10 cellular contexts compared by ENCODE assay signal in the genomic region with DNA sequence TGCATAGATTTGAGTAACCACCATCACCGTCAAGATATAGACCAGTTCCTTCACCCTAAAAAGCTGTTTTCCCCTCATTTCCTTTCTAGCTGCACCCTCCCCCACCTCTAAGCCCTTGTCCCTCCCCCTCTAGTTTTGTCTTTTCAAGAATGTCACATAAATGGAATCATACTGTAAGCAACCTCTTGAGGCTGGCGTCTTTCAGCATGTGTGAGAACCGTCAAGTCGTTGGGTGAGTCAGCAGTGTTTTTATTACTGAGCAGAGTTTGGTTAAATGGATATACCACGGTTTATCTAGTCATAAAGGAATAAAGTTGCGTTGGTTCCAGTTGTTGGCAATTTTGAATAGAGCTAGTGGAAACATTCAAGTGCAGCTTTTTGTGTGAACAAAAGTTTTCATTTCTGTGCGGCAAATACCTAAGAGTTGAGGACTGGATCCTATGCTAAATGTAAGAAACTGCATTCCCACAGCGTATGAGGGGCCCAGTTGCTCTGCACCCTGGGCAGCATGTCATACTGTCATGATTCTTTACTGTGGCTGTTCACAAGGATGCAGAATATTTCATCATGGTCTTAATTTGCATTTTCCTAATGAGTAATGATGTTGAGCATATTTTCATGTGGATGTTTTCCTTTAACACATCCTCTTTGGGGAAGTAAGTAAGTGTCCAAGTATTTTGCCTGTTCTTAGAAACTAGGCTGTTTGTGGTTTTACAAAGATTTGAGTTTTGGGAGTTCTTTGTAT.
DNase-seq lines count a peak whose midpoint lies in the region; ATAC-seq and TF ChIP-seq lines count a peak whose summit lies in the region.
"Had no signal": no experiment of that assay in that cellular context is flagged by ENCODE, and none has a peak within 500 bp of the region (broad histone marks: within the 10 kb centered on the region; RNA-seq: fewer than 3 reads in every experiment).

No MANE protein-coding gene starts in this region.

- intact Hi-C loops in left cardiac atrium (cut with DNase I), result no loop called here
- intact Hi-C loops in ascending aorta (cut with DNase I), result no loop called here

- no peaks in the 10 kb centered on the region for H3K9me3 ChIP-seq in ascending aorta

- CTCF ChIA-PET in activated CD4-positive, alpha-beta memory T cell treated with anti-CD3 and anti-CD28 coated beads, Interleukin-2, amount 10 ng/mL, durations not matched to agents 7 days and 5 days (lab: Charles Lee), result interaction anchor here (1.7 kb wide), 1 partner anchor 279 kb away, joined by 3 read pairs; no protein-coding TSS in a partner anchor

- peaks cover 94% of the 10 kb centered on the region for H3K4me1 Mint-ChIP-seq in activated CD4-positive, alpha-beta memory T cell treated with anti-CD3 and anti-CD28 coated beads, Interleukin-2, amount 10 ng/mL, durations not matched to agents 7 days and 5 days

- no peak overlapping the region for H3K27ac ChIP-seq in ascending aorta
- H3K27ac ChIP-seq: KMS-11 had no signal

- no peak for TF ChIP-seq CTCF in ascending aorta (IDR thresholded peaks at IDR 0.05)

- peaks cover 29% of the 10 kb centered on the region for H3K36me3 Mint-ChIP-seq in activated CD4-positive, alpha-beta memory T cell treated with anti-CD3 and anti-CD28 coated beads, Interleukin-2, amount 10 ng/mL, durations not matched to agents 7 days and 5 days (ENCODE audit: low read depth)

- H3K27me3 Mint-ChIP-seq in activated CD4-positive, alpha-beta memory T cell treated with anti-CD3 and anti-CD28 coated beads, Interleukin-2, amount 10 ng/mL, durations not matched to agents 7 days and 5 days, result no peaks in the 10 kb centered on the region

- H3K27ac Mint-ChIP-seq in activated CD4-positive, alpha-beta memory T cell treated with anti-CD3 and anti-CD28 coated beads, Interleukin-2, amount 10 ng/mL, durations not matched to agents 7 days and 5 days, result peak overlapping the region; percentile 95

- POLR2A ChIA-PET in activated CD4-positive, alpha-beta memory T cell treated with anti-CD3 and anti-CD28 coated beads, Interleukin-2, amount 10 ng/mL, durations not matched to agents 7 days and 5 days (lab: Charles Lee), result interaction anchor here (0.8 to 9.8 kb wide), 8 partner anchors 10 to 460 kb away, joined by 3 to 132 read pairs (median 4); partner anchors contain the start of gene CPPED1

- H3K4me3 Mint-ChIP-seq in activated CD4-positive, alpha-beta memory T cell treated with anti-CD3 and anti-CD28 coated beads, Interleukin-2, amount 10 ng/mL, durations not matched to agents 7 days and 5 days, result peak overlapping the region; percentile 72

- ATAC-seq in GM18511 (IDR thresholded peaks at IDR 0.05; ENCODE audit: unreplicated experiment) (peak; percentile 45), HG02870 (IDR thresholded peaks at IDR 0.05; ENCODE audit: unreplicated experiment) (peak; percentile 50), GM21526 (IDR thresholded peaks at IDR 0.05; ENCODE audit: low FRiP score, unreplicated experiment) (no peak), left cardiac atrium (no peak), GM19397 (IDR thresholded peaks at IDR 0.05; ENCODE audit: unreplicated experiment) (no peak)

- no peaks in the 10 kb centered on the region for H3K9me3 Mint-ChIP-seq in activated CD4-positive, alpha-beta memory T cell treated with anti-CD3 and anti-CD28 coated beads, Interleukin-2, amount 10 ng/mL, durations not matched to agents 7 days and 5 days

- peak; percentile 66 for DNase-seq in activated CD4-positive, alpha-beta memory T cell treated with anti-CD3 and anti-CD28 coated beads, Interleukin-2, amount 10 ng/mL, durations not matched to agents 7 days and 5 days
- DNase-seq in myocyte (ENCODE audit: low read depth) (peak; percentile 62), left cardiac atrium (no peak), ascending aorta (ENCODE audit: low spot score in 2 of 2) (no peak)
- DNase-seq: effector CD4-positive, alpha-beta T cell had no signal

- H3K27me3 ChIP-seq in ascending aorta, result no peaks in the 10 kb centered on the region

- H3K4me1 ChIP-seq in ascending aorta, result peaks cover 0 to 3% of the 10 kb centered on the region in 2 donors

- H3K36me3 ChIP-seq in ascending aorta, result no peaks in the 10 kb centered on the region

- no peak overlapping the region for H3K4me3 ChIP-seq in ascending aorta

Comparison
In these comparisons a context has a peak if more than half of its experiments do, and no peak if none do; other contexts are left out.
1. ATAC-seq: peak in GM18511 (single experiment) and HG02870 (single experiment); none in GM21526 (single experiment), left cardiac atrium (0 of 2) and GM19397 (single experiment).
2. DNase-seq: peak in activated CD4-positive, alpha-beta memory T cell treated with anti-CD3 and anti-CD28 coated beads, Interleukin-2, amount 10 ng/mL, durations not matched to agents 7 days and 5 days (single experiment) and myocyte (single experiment); none in left cardiac atrium (single experiment) and ascending aorta (0 of 2).